In the genomic region with DNA sequence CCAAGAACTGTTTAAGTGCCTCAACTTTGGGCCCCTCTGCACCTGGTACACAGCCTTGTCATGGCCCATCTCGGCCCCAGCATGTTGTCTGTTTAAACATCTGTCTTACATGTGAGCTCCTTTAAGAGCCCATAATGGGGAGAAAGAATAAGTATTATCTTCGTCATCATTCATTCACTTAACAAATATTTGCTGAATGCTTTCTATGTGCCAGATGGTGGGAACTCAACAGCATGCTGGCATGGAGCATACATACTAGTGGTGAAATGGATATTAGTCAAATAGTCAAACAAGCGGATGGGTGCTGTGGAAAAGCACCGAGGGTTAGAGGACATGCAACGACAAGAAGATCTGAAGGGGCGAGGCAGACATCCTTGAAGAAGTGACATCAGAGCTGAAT, we compare ENCODE assay signal across 16 cellular contexts. TPM values are rescaled to one million over a fixed set of nuclear protein-coding genes. Genes with fewer than 3 reads are reported as not detected.
DNase-seq lines count a peak whose midpoint lies in the region; ATAC-seq, FAIRE-seq and TF ChIP-seq lines count a peak whose summit lies in the region.
"Had no signal": no experiment of that assay in that cellular context is flagged by ENCODE, and none has a peak within 500 bp of the region (broad histone marks: within the 10 kb centered on the region; RNA-seq: fewer than 3 reads in every experiment).

No MANE protein-coding gene starts in this region.

- FAIRE-seq in GM12891 (lab: Jason Lieb, UNC) (peak; percentile 51), GM19239 (lab: Jason Lieb, UNC) (no peak)
- FAIRE-seq: pancreas, TTC549 had no signal

- H3K27ac Mint-ChIP-seq in activated CD4-positive, alpha-beta T cell treated with anti-CD3 and anti-CD28 coated beads for 36 hours: no peak overlapping the region
- H3K27ac Mint-ChIP-seq: activated CD8-positive, alpha-beta T cell treated with anti-CD3 and anti-CD28 coated beads for 36 hours had no signal

- CTCF ChIA-PET in activated CD4-positive, alpha-beta T cell treated with anti-CD3 and anti-CD28 coated beads for 36 hours (lab: Charles Lee): no interaction called here

- peaks cover 11% of the 10 kb centered on the region for H3K27me3 Mint-ChIP-seq in activated CD4-positive, alpha-beta T cell treated with anti-CD3 and anti-CD28 coated beads for 36 hours

- H3K4me1 Mint-ChIP-seq in activated CD4-positive, alpha-beta T cell treated with anti-CD3 and anti-CD28 coated beads for 36 hours: no peaks in the 10 kb centered on the region

- H3K36me3 Mint-ChIP-seq in activated CD4-positive, alpha-beta T cell treated with anti-CD3 and anti-CD28 coated beads for 36 hours (ENCODE audit: low read depth): no peaks in the 10 kb centered on the region

- no peak for TF ChIP-seq POLR2A in GM12891 (IDR thresholded peaks at IDR 0.05; ENCODE audit: low read depth, low read length)

- POLR2A ChIA-PET in activated CD4-positive, alpha-beta T cell treated with anti-CD3 and anti-CD28 coated beads for 36 hours (lab: Charles Lee): no interaction called here

- DNase-seq in AG08396 (ENCODE audit: low spot score) (peak; percentile 52), GM12891 (ENCODE audit: insufficient read length, low spot score) (no peak), NCI-H446 treated with DMSO at 0.1 percent for 48 hours (lab: John Stamatoyannopoulos, UW) (peak; percentile 74), cerebellar cortex (ENCODE audit: low spot score) (peak; percentile 68), GM19239 (ENCODE audit: insufficient read length, low spot score) (no peak), hippocampal formation (lab: John Stamatoyannopoulos, UW) (no peak)
- no peak for DNase-seq in activated CD4-positive, alpha-beta T cell treated with anti-CD3 and anti-CD28 coated beads for 36 hours
- DNase-seq: activated CD8-positive, alpha-beta T cell treated with anti-CD3 and anti-CD28 coated beads for 36 hours; aorta; Calu3; effector CD8-positive, alpha-beta T cell; pancreas; stimulated activated CD4-positive, alpha-beta T cell treated with anti-CD3 and anti-CD28 coated beads, Interleukin-12 subunit alpha, Interleukin-12 subunit beta, amount 100 ng/mL, for 4 hours had no signal

- H3K4me3 Mint-ChIP-seq in activated CD4-positive, alpha-beta T cell treated with anti-CD3 and anti-CD28 coated beads for 36 hours: no peak overlapping the region
- H3K4me3 Mint-ChIP-seq: activated CD8-positive, alpha-beta T cell treated with anti-CD3 and anti-CD28 coated beads for 36 hours had no signal

- no peak for ATAC-seq in GM21576 (IDR thresholded peaks at IDR 0.05; ENCODE audit: unreplicated experiment)
- no peak for ATAC-seq in activated CD4-positive, alpha-beta T cell treated with anti-CD3 and anti-CD28 coated beads for 36 hours
- ATAC-seq: activated CD8-positive, alpha-beta T cell treated with anti-CD3 and anti-CD28 coated beads for 36 hours had no signal

- intact Hi-C loops in activated CD4-positive, alpha-beta T cell treated with anti-CD3 and anti-CD28 coated beads for 36 hours (cut with DNase I, micrococcal nuclease): no loop called here

- no peaks in the 10 kb centered on the region for H3K9me3 Mint-ChIP-seq in activated CD4-positive, alpha-beta T cell treated with anti-CD3 and anti-CD28 coated beads for 36 hours (ENCODE audit: low read depth)

TF ChIP-seq in GM12891, 5 proteins besides CTCF, POLR2A, EP300 and RAD21:
- TF ChIP-seq TAF1 (IDR thresholded peaks at IDR 0.05; ENCODE audit: low read depth, low read length) (no peak), POU2F2 (IDR thresholded peaks at IDR 0.05; ENCODE audit: low read depth, low read length) (no peak), SPI1 (IDR thresholded peaks at IDR 0.05; ENCODE audit: low read depth, low read length) (no peak), PAX5 (IDR thresholded peaks at IDR 0.05; ENCODE audit: insufficient read depth, low read length, severe bottlenecking) (no peak), POLR2AphosphoS5 (IDR thresholded peaks at IDR 0.05; ENCODE audit: low read depth, low read length) (no peak)

RNA-seq across cellular contexts. Expression of a gene that starts 54.5 kb away (rescaled TPM):
- 0.01 TPM for polyA plus RNA-seq in GM12891 (2012; ENCODE audit: low read depth, missing spikeins)
- not detected for total RNA-seq in activated CD4-positive, alpha-beta T cell treated with anti-CD3 and anti-CD28 coated beads for 36 hours
- total RNA-seq: A673; activated CD8-positive, alpha-beta T cell treated with anti-CD3 and anti-CD28 coated beads for 36 hours had no signal
- polyA plus RNA-seq: aorta had no signal

Comparison
In these comparisons a context has a peak if more than half of its experiments do, and no peak if none do; other contexts are left out.
1. DNase-seq: peak in AG08396 (single experiment), NCI-H446 treated with DMSO at 0.1 percent for 48 hours (single experiment) and cerebellar cortex (single experiment); none in GM12891 (single experiment), GM19239 (single experiment), hippocampal formation (0 of 2) and activated CD4-positive, alpha-beta T cell treated with anti-CD3 and anti-CD28 coated beads for 36 hours (single experiment).